ENCODE assay signal across 15 cellular contexts in the genomic region with DNA sequence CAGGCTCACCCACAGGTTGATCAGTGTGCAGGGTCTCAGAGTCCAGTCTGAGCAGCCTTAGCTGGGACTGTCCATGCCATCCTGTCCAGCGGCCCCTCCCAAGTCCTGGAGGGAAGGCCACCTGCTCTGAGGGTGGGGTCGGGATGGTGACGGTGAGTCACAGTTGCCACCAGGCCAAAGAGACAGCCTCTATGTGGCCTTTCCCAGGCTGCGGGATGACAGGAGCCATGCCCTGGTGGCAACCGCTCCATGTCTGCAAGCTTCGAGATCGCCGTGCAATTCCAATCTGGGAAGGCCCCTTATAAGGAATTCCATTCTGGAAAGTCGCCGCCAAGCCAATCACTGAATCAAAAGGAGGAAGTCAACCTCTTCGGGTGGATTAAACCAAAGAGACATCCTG. TPM values are rescaled to one million over a fixed set of nuclear protein-coding genes. Genes with fewer than 3 reads are reported as not detected.
DNase-seq lines count a peak whose midpoint lies in the region; TF ChIP-seq lines count a peak whose summit lies in the region.
"Had no signal": no experiment of that assay in that cellular context is flagged by ENCODE, and none has a peak within 500 bp of the region (broad histone marks: within the 10 kb centered on the region; RNA-seq: fewer than 3 reads in every experiment).

No MANE protein-coding gene starts in this region.

- H3K4me1 ChIP-seq in PC-9 (replicated peaks; ENCODE audit: insufficient read depth), result peaks cover 58% of the 10 kb centered on the region

- H3K79me2 ChIP-seq in PC-9 (ENCODE audit: low read depth), result no peaks in the 10 kb centered on the region

- DNase-seq in activated T-cell treated with anti-CD3 and anti-CD28 coated beads, Interleukin-2, amount 50 U/mL, for 24 hours, result peak; percentile 19
- DNase-seq in activated T-cell treated with anti-CD3 and anti-CD28 coated beads, Interleukin-2, amount 50 U/mL, for 48 hours, result no peak
- DNase-seq in PC-9 (peak; percentile 45 to 51), mesenteric fat pad (ENCODE audit: low spot score) (peak; percentile 82), GDM1 (lab: John Stamatoyannopoulos, UW) (no peak), activated gamma-delta T cell (lab: John Stamatoyannopoulos, UW) (no peak)
- peak; percentile 18 for DNase-seq in stimulated activated CD8-positive, alpha-beta memory T cell treated with anti-CD3 and anti-CD28 coated beads, Interleukin-4, amount 100 ng/mL, for 48 hours
- DNase-seq in activated CD4-positive, alpha-beta T cell treated with anti-CD3 and anti-CD28 coated beads for 4 hours, result no peak
- DNase-seq: DMS79 treated with DMSO at 0.1 percent for 48 hours, MV-4-11, NCI-H1436, NCI-H2029 treated with DMSO at 0.1 percent for 48 hours, NCI-H510A treated with DMSO at 0.1 percent for 48 hours had no signal

- intact Hi-C loops in PC-9 (cut with micrococcal nuclease; ENCODE audit: unreplicated experiment), result loop anchor here (1.0 kb wide), 1 partner anchor 32 kb away; no protein-coding TSS in a partner anchor

- H3K27me3 ChIP-seq in PC-9 (ENCODE audit: insufficient read depth, low read depth), result no peaks in the 10 kb centered on the region

- CTCF ChIA-PET in PC-9 (lab: Charles Lee), result no interaction called here

- H3K4me1 Mint-ChIP-seq in activated T-cell treated with anti-CD3 and anti-CD28 coated beads, Interleukin-2, amount 50 U/mL, for 24 hours (ENCODE audit: low read depth), result peaks cover 23% of the 10 kb centered on the region

- POLR2A ChIA-PET in PC-9 (lab: Charles Lee; ENCODE audit: unreplicated experiment), result no interaction called here

- peaks cover 5% of the 10 kb centered on the region for H3K9me3 Mint-ChIP-seq in activated T-cell treated with anti-CD3 and anti-CD28 coated beads, Interleukin-2, amount 50 U/mL, for 24 hours

- H3K4me3 ChIP-seq in PC-9, result no peak overlapping the region

- no peaks in the 10 kb centered on the region for H3K9me2 ChIP-seq in PC-9 (ENCODE audit: insufficient read depth)

- peak overlapping the region; percentile 77 for H3K4me2 ChIP-seq in PC-9

- no peaks in the 10 kb centered on the region; the same call in 1 of the 2 replicates for H3K9me3 ChIP-seq in PC-9 (ENCODE audit: insufficient read depth, low read depth)

- H3K36me3 Mint-ChIP-seq in activated T-cell treated with anti-CD3 and anti-CD28 coated beads, Interleukin-2, amount 50 U/mL, for 24 hours (ENCODE audit: low read depth), result no peaks in the 10 kb centered on the region

- no peak for TF ChIP-seq CTCF in PC-9 (conservative IDR thresholded peaks at IDR 0.05)

- H3K36me3 ChIP-seq in PC-9 (ENCODE audit: low read depth), result no peaks in the 10 kb centered on the region

- H4K20me1 ChIP-seq in PC-9 (ENCODE audit: insufficient read depth), result no peaks in the 10 kb centered on the region

- H3K27ac Mint-ChIP-seq in activated T-cell treated with anti-CD3 and anti-CD28 coated beads, Interleukin-2, amount 50 U/mL, for 24 hours, result no peak overlapping the region
- H3K27ac Mint-ChIP-seq: B cell; CD4-positive, alpha-beta T cell had no signal

- peak overlapping the region; percentile 89 for H3K27ac ChIP-seq in PC-9

- peaks cover 46% of the 10 kb centered on the region for H3F3A ChIP-seq in PC-9 (ENCODE audit: insufficient read depth, low read depth)

- H2AFZ ChIP-seq in PC-9, result no peak overlapping the region

- BruUV-seq in PC-9 (replicated peaks; lab: Mats Ljungman, UMichigan), result no TSS peak

- no peaks in the 10 kb centered on the region for H3K27me3 Mint-ChIP-seq in activated T-cell treated with anti-CD3 and anti-CD28 coated beads, Interleukin-2, amount 50 U/mL, for 24 hours
- H3K27me3 Mint-ChIP-seq: CD4-positive, alpha-beta T cell had no signal

- H3K4me3 Mint-ChIP-seq in activated T-cell treated with anti-CD3 and anti-CD28 coated beads, Interleukin-2, amount 50 U/mL, for 24 hours, result no peak overlapping the region
- H3K4me3 Mint-ChIP-seq: B cell; CD4-positive, alpha-beta T cell had no signal

RNA-seq across cellular contexts. Expression of a gene that starts 47.5 kb away (rescaled TPM):
- total RNA-seq in PC-9 (2021), result 25.0 and 25.1 TPM in 2 replicates
- total RNA-seq in mesenteric fat pad, result 29.6 TPM

Comparison
In these comparisons a context has a peak if more than half of its experiments do, and no peak if none do; other contexts are left out.
1. DNase-seq: peak in activated T-cell treated with anti-CD3 and anti-CD28 coated beads, Interleukin-2, amount 50 U/mL, for 24 hours (single experiment), PC-9 (2 of 2), mesenteric fat pad (single experiment) and stimulated activated CD8-positive, alpha-beta memory T cell treated with anti-CD3 and anti-CD28 coated beads, Interleukin-4, amount 100 ng/mL, for 48 hours (single experiment); none in activated T-cell treated with anti-CD3 and anti-CD28 coated beads, Interleukin-2, amount 50 U/mL, for 48 hours (0 of 2), GDM1 (single experiment), activated CD4-positive, alpha-beta T cell treated with anti-CD3 and anti-CD28 coated beads for 4 hours (0 of 2) and activated gamma-delta T cell (single experiment).